8 cellular contexts compared by ENCODE assay signal in the genomic region with DNA sequence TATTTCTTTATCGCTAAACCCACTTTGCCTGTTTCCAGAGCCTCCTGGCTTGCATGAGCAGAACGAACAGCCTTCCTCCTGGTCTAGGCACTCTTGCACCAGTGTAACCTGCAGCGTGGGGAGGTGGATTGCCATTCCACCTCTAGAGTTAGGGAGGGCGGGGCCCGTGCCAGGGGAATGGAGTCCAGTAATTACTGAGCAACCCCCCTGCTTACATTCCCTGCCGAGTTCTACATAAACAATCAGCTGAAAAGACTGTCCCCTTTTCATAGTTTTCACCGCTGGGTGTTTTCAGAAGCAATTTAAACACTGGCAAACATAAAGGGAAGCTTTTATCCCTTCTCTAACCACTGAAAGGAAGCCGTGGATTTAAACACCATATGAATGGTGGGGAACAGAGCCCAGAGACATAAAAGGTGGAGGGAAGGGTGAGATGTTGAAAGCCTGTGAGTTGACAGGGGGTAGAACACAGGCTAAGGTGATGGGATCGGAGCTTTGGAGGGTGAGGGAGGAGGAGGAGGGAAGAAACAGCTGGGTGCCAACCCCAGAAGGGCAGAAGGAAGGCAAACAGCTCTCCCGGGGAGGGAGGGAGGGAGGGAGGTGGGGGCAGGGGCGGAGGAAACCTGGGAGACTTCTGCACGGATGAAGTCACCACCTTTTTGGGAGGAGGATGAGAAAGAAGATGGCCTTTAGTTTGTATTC.
A peak's percentile ranks its signal among the peaks of the same experiment; 100 is the strongest.
DNase-seq lines count a peak whose midpoint lies in the region; ATAC-seq and TF ChIP-seq lines count a peak whose summit lies in the region.

No MANE protein-coding gene starts in this region.

- peak overlapping the region; percentile 57; the same call in 1 of the 2 replicates for H3K4me2 ChIP-seq in MM.1S (ENCODE audit: low read depth, low read length)

- no peaks in the 10 kb centered on the region for H3K27me3 ChIP-seq in CD4-positive, CD25-positive, alpha-beta regulatory T cell (ENCODE audit: control insufficient read depth, insufficient read depth, low read length)
- H3K27me3 ChIP-seq in MM.1S (replicated peaks; ENCODE audit: insufficient read depth, low read length) (no peaks in the 10 kb centered on the region), lower lobe of right lung (ENCODE audit: low read depth) (no peaks in the 10 kb centered on the region)

- H3K27ac ChIP-seq in CD4-positive, CD25-positive, alpha-beta regulatory T cell (ENCODE audit: insufficient read depth, low read length, poor library complexity, severe bottlenecking): no peak overlapping the region
- H3K27ac ChIP-seq in MM.1S (ENCODE audit: low read length) (peak overlapping the region; percentile 76; the same call in 1 of the 2 replicates), lower lobe of right lung (peak overlapping the region; percentile 82)

- no peak overlapping the region for H3K4me3 ChIP-seq in CD4-positive, CD25-positive, alpha-beta regulatory T cell (ENCODE audit: low read depth, low read length)
- H3K4me3 ChIP-seq in MM.1S (ENCODE audit: low read length) (peak overlapping the region; percentile 13; the same call in 1 of the 2 replicates), astrocyte of the spinal cord (ENCODE audit: low read depth, low read length) (no peak overlapping the region), lower lobe of right lung (no peak overlapping the region)

- H3F3A ChIP-seq in MM.1S (ENCODE audit: insufficient read depth, low read length): peaks cover 32% of the 10 kb centered on the region

- H3K9me3 ChIP-seq in CD4-positive, CD25-positive, alpha-beta regulatory T cell (ENCODE audit: control insufficient read depth in 2 of 2, low read length in 2 of 2): no peaks in the 10 kb centered on the region
- H3K9me3 ChIP-seq in MM.1S (replicated peaks; ENCODE audit: insufficient read depth, low read length) (no peaks in the 10 kb centered on the region), lower lobe of right lung (no peaks in the 10 kb centered on the region)

- peaks cover 4% of the 10 kb centered on the region for H3K36me3 Mint-ChIP-seq in CD4-positive, CD25-positive, alpha-beta regulatory T cell

- no peaks in the 10 kb centered on the region for H3K9me2 ChIP-seq in MM.1S (replicated peaks; ENCODE audit: insufficient read depth, low read length)

- H3K36me3 ChIP-seq in CD4-positive, CD25-positive, alpha-beta regulatory T cell (ENCODE audit: control insufficient read depth, insufficient read depth, low read length): no peaks in the 10 kb centered on the region
- H3K36me3 ChIP-seq in MM.1S (replicated peaks; ENCODE audit: insufficient read depth, low read length) (no peaks in the 10 kb centered on the region), lower lobe of right lung (no peaks in the 10 kb centered on the region)

- no peak for ATAC-seq in CD4-positive, CD25-positive, alpha-beta regulatory T cell (ENCODE audit: low read depth in 2 of 2)
- ATAC-seq in lower lobe of right lung: peak; percentile 2 to 45
- no peak for ATAC-seq in HG02763 (IDR thresholded peaks at IDR 0.05; ENCODE audit: unreplicated experiment)
- no peak for ATAC-seq in GM18519 (IDR thresholded peaks at IDR 0.05; ENCODE audit: low FRiP score, unreplicated experiment)

- no peaks in the 10 kb centered on the region for H3K79me2 ChIP-seq in MM.1S (ENCODE audit: low read length)

- H3K27ac Mint-ChIP-seq in CD4-positive, CD25-positive, alpha-beta regulatory T cell: peak overlapping the region in 2 of 3 donors; percentile 73 to 85

- peaks cover 25% of the 10 kb centered on the region for H3K4me1 ChIP-seq in CD4-positive, CD25-positive, alpha-beta regulatory T cell (ENCODE audit: control insufficient read depth, insufficient read depth, low read length, poor library complexity, severe bottlenecking)
- peaks cover 42% of the 10 kb centered on the region for H3K4me1 ChIP-seq in MM.1S (ENCODE audit: low read length)
- peaks cover 45% of the 10 kb centered on the region for H3K4me1 ChIP-seq in lower lobe of right lung

- TF ChIP-seq CTCF in MM.1S (IDR thresholded peaks at IDR 0.05; ENCODE audit: low read length) (no peak), astrocyte of the spinal cord (IDR thresholded peaks at IDR 0.05; ENCODE audit: low read depth, low read length) (no peak), lower lobe of right lung (IDR thresholded peaks at IDR 0.05) (no peak)

- intact Hi-C loops in lower lobe of right lung (cut with DNase I): no loop called here

- in situ Hi-C loops in astrocyte of the spinal cord (cut with HindIII; ENCODE audit: low sequenced_read_pairs): loop anchor here (25.0 kb wide), 2 partner anchors 110 to 360 kb away; a partner anchor contains a TSS

- no peak overlapping the region for H3K4me3 Mint-ChIP-seq in CD4-positive, CD25-positive, alpha-beta regulatory T cell

- H4K20me1 ChIP-seq in MM.1S (ENCODE audit: insufficient read depth, low read length): no peaks in the 10 kb centered on the region

- H3K27me3 Mint-ChIP-seq in CD4-positive, CD25-positive, alpha-beta regulatory T cell: no peaks in the 10 kb centered on the region

- H3K4me1 Mint-ChIP-seq in CD4-positive, CD25-positive, alpha-beta regulatory T cell: peaks cover 16 to 54% (median 34%) of the 10 kb centered on the region in 4 donors

- no peaks in the 10 kb centered on the region for H3K9me3 Mint-ChIP-seq in CD4-positive, CD25-positive, alpha-beta regulatory T cell

- no peak for DNase-seq in CD4-positive, CD25-positive, alpha-beta regulatory T cell
- DNase-seq in MM.1S (no peak), astrocyte of the spinal cord (ENCODE audit: low read depth, low spot score) (peak; percentile 49), lower lobe of right lung (no peak), islet precursor cell (no peak), UCSD-AML1 (lab: John Stamatoyannopoulos, UW; ENCODE audit: unreplicated experiment) (no peak)

- no peak overlapping the region for H3K9ac ChIP-seq in MM.1S (ENCODE audit: low read length)

- peak overlapping the region; percentile 78 for H2AFZ ChIP-seq in MM.1S (ENCODE audit: low read length)

Comparison
In these comparisons a context has a peak if more than half of its experiments do, and no peak if none do; other contexts are left out.
1. ATAC-seq: peak in lower lobe of right lung (2 of 2); none in CD4-positive, CD25-positive, alpha-beta regulatory T cell (0 of 2), HG02763 (single experiment) and GM18519 (single experiment).